Comparison of ENCODE assay signal across 8 cellular contexts in genomic region chr9:112038017-112038408, GRCh38.
DNase-seq lines count a peak whose midpoint lies in the region; ATAC-seq and TF ChIP-seq lines count a peak whose summit lies in the region.

No MANE protein-coding gene starts in this region.

- H3K27me3 ChIP-seq in OCI-LY1 (ENCODE audit: insufficient read depth, low read length) (no peaks in the 10 kb centered on the region), thymus (ENCODE audit: control insufficient read depth, insufficient read depth) (no peaks in the 10 kb centered on the region)

- H3K36me3 Mint-ChIP-seq in activated naive CD4-positive, alpha-beta T cell treated with anti-CD3 and anti-CD28 coated beads, Interleukin-2, amount 10 ng/mL, durations not matched to agents 7 days and 5 days, result peaks cover 57% of the 10 kb centered on the region
- peaks cover 10% of the 10 kb centered on the region for H3K36me3 Mint-ChIP-seq in central memory CD8-positive, alpha-beta T cell (ENCODE audit: insufficient read depth)

- no peak overlapping the region for H2AFZ ChIP-seq in OCI-LY1 (ENCODE audit: low read length)

- no peaks in the 10 kb centered on the region for H3F3A ChIP-seq in OCI-LY1 (ENCODE audit: insufficient read depth, low read length)

- H3K36me3 ChIP-seq in OCI-LY1 (ENCODE audit: insufficient read depth, low read length) (0 out of 2 replicates have a peak, but pooled peaks cover 4% of the 10 kb centered on the region), thymus (ENCODE audit: control insufficient read depth, insufficient read depth) (peaks cover 8% of the 10 kb centered on the region)

- H3K4me3 ChIP-seq in OCI-LY1 (ENCODE audit: low read depth, low read length, poor library complexity, severe bottlenecking), result no peak overlapping the region
- no peak overlapping the region for H3K4me3 ChIP-seq in thymus (ENCODE audit: low read length)

- no peak for DNase-seq in activated naive CD4-positive, alpha-beta T cell treated with anti-CD3 and anti-CD28 coated beads, Interleukin-2, amount 10 ng/mL, durations not matched to agents 7 days and 5 days
- no peak for DNase-seq in activated naive CD4-positive, alpha-beta T cell treated with Interleukin-2 at 50 U/mL for 16 hours
- DNase-seq in central memory CD8-positive, alpha-beta T cell (ENCODE audit: low spot score in 2 of 2), result no peak
- no peak for DNase-seq in AML-193 (lab: John Stamatoyannopoulos, UW)
- DNase-seq in globus pallidus (ENCODE audit: low spot score), result no peak
- DNase-seq in AG08395 (ENCODE audit: low spot score), result no peak

- CTCF ChIA-PET in activated naive CD4-positive, alpha-beta T cell treated with anti-CD3 and anti-CD28 coated beads, Interleukin-2, amount 10 ng/mL, durations not matched to agents 7 days and 5 days (lab: Charles Lee), result no interaction called here

- no peaks in the 10 kb centered on the region for H3K9me3 ChIP-seq in OCI-LY1 (ENCODE audit: low read length)
- no peaks in the 10 kb centered on the region for H3K9me3 ChIP-seq in thymus (ENCODE audit: control insufficient read depth)

- H3K4me2 ChIP-seq in OCI-LY1 (ENCODE audit: low read length), result no peak overlapping the region

- H3K9me2 ChIP-seq in OCI-LY1 (ENCODE audit: low read depth, low read length), result no peaks in the 10 kb centered on the region

- peak overlapping the region; percentile 47 for H3K4me3 Mint-ChIP-seq in activated naive CD4-positive, alpha-beta T cell treated with anti-CD3 and anti-CD28 coated beads, Interleukin-2, amount 10 ng/mL, durations not matched to agents 7 days and 5 days
- H3K4me3 Mint-ChIP-seq in central memory CD8-positive, alpha-beta T cell, result peak overlapping the region; percentile 48

- H3K27ac ChIP-seq in OCI-LY1 (ENCODE audit: low read depth, low read length, poor library complexity, severe bottlenecking) (peak overlapping the region; percentile 72), thymus (ENCODE audit: low read depth) (peak overlapping the region; percentile 53)

- peaks cover 30% of the 10 kb centered on the region for H3K27me3 Mint-ChIP-seq in activated naive CD4-positive, alpha-beta T cell treated with anti-CD3 and anti-CD28 coated beads, Interleukin-2, amount 10 ng/mL, durations not matched to agents 7 days and 5 days
- H3K27me3 Mint-ChIP-seq in central memory CD8-positive, alpha-beta T cell, result no peaks in the 10 kb centered on the region

- ATAC-seq in central memory CD8-positive, alpha-beta T cell (replicated peaks; ENCODE audit: extremely low read depth, poor library complexity, severe bottlenecking), result peak; percentile 47

- no peak for TF ChIP-seq CTCF in OCI-LY1 (IDR thresholded peaks at IDR 0.05; ENCODE audit: low read length)

- peaks cover 4% of the 10 kb centered on the region for H3K9me3 Mint-ChIP-seq in activated naive CD4-positive, alpha-beta T cell treated with anti-CD3 and anti-CD28 coated beads, Interleukin-2, amount 10 ng/mL, durations not matched to agents 7 days and 5 days
- H3K9me3 Mint-ChIP-seq in central memory CD8-positive, alpha-beta T cell, result no peaks in the 10 kb centered on the region

- H3K27ac Mint-ChIP-seq in activated naive CD4-positive, alpha-beta T cell treated with anti-CD3 and anti-CD28 coated beads, Interleukin-2, amount 10 ng/mL, durations not matched to agents 7 days and 5 days, result peak overlapping the region; percentile 90
- no peak overlapping the region for H3K27ac Mint-ChIP-seq in central memory CD8-positive, alpha-beta T cell (ENCODE audit: low read depth)

- H3K4me1 Mint-ChIP-seq in activated naive CD4-positive, alpha-beta T cell treated with anti-CD3 and anti-CD28 coated beads, Interleukin-2, amount 10 ng/mL, durations not matched to agents 7 days and 5 days, result peaks cover 79% of the 10 kb centered on the region
- peaks cover 49% of the 10 kb centered on the region for H3K4me1 Mint-ChIP-seq in central memory CD8-positive, alpha-beta T cell

- no peak overlapping the region for H3K9ac ChIP-seq in OCI-LY1 (ENCODE audit: low read length)

- H3K79me2 ChIP-seq in OCI-LY1 (ENCODE audit: insufficient read depth, low read length), result no peaks in the 10 kb centered on the region

- H4K20me1 ChIP-seq in OCI-LY1 (ENCODE audit: insufficient read depth, low read length), result no peaks in the 10 kb centered on the region

- WGBS in thymus, result 16% methylated on average over 2 of the region's 2 CpGs

- peaks cover 52% of the 10 kb centered on the region for H3K4me1 ChIP-seq in OCI-LY1 (ENCODE audit: insufficient read depth, low read length, severe bottlenecking)
- H3K4me1 ChIP-seq in thymus (ENCODE audit: control insufficient read depth, insufficient read depth, low read length), result peaks cover 2% of the 10 kb centered on the region
